ENCODE assay signal across 33 cellular contexts in the genomic region with DNA sequence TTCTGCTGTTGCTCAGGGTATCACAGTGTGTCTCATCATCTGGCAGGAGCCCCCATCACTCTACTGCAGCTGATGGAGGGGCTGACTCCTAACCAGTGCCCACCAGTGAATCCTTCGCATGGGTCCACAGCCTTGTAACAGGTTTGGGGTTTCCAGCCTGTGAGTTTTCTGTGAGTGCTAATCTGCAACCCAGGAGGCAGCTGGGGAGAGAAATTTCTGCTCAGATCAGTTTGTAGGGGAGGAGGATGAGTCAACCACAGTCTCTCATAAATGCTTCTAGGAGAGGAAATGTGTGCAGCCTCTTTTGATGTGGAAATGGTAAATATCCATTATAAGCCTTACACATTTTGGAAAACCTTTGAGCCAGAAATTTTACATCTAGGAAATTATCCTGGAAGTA.
"Had no signal": no experiment of that assay in that cellular context is flagged by ENCODE, and none has a peak within 500 bp of the region (broad histone marks: within the 10 kb centered on the region; RNA-seq: fewer than 3 reads in every experiment).

No MANE protein-coding gene starts in this region.

- H3K4me3 Mint-ChIP-seq: activated naive CD4-positive, alpha-beta T cell treated with anti-CD3 and anti-CD28 coated beads for 36 hours; activated naive CD4-positive, alpha-beta T cell treated with anti-CD3 and anti-CD28 coated beads, Interleukin-2, amount 10 ng/mL, durations not matched to agents 7 days and 5 days; activated naive CD4-positive, alpha-beta T cell treated with anti-CD3 and anti-CD28 coated beads, Interleukin-2, amount 50 U/mL, for 24 hours; activated naive CD8-positive, alpha-beta T cell; activated naive CD8-positive, alpha-beta T cell treated with anti-CD3 and anti-CD28 coated beads for 36 hours; activated naive CD8-positive, alpha-beta T cell treated with anti-CD3 and anti-CD28 coated beads, Interleukin-2, amount 10 ng/mL, durations not matched to agents 7 days and 5 days; activated naive CD8-positive, alpha-beta T cell treated with anti-CD3 and anti-CD28 coated beads, Interleukin-2, amount 50 U/mL, for 24 hours; activated T-cell treated with anti-CD3 and anti-CD28 coated beads, Interleukin-2, amount 50 U/mL, for 24 hours; activated T-cell treated with anti-CD3 and anti-CD28 coated beads, Interleukin-2, amount 50 U/mL, for 4 hours; activated T-cell treated with anti-CD3 and anti-CD28 coated beads, Interleukin-2, amount 50 U/mL, for 72 hours; activated T-helper 1 cell treated with anti-CD3 and anti-CD28 coated beads, Interleukin-12 subunit alpha, Interleukin-12 subunit beta, Interleukin-2, Interleukin-4 antibody, amounts not matched to agents 30 ng/mL and 10 ng/mL and 1 ng/mL, durations not matched to agents 14 hours and 24 hours and 36 hours; activated T-helper 17 cell treated with anti-CD3 and anti-CD28 coated beads, Interleukin-2, amount 50 U/mL, for 72 hours; brain; central memory CD8-positive, alpha-beta T cell had no signal

- H3K27me3 Mint-ChIP-seq: activated naive CD4-positive, alpha-beta T cell treated with anti-CD3 and anti-CD28 coated beads, Interleukin-2, amount 10 ng/mL, durations not matched to agents 7 days and 5 days; activated naive CD8-positive, alpha-beta T cell; activated naive CD8-positive, alpha-beta T cell treated with anti-CD3 and anti-CD28 coated beads for 36 hours; activated naive CD8-positive, alpha-beta T cell treated with anti-CD3 and anti-CD28 coated beads, Interleukin-2, amount 10 ng/mL, durations not matched to agents 7 days and 5 days; activated naive CD8-positive, alpha-beta T cell treated with anti-CD3 and anti-CD28 coated beads, Interleukin-2, amount 50 U/mL, for 24 hours; activated T-cell treated with anti-CD3 and anti-CD28 coated beads, Interleukin-2, amount 50 U/mL, for 24 hours; activated T-helper 17 cell treated with anti-CD3 and anti-CD28 coated beads, Interleukin-2, amount 50 U/mL, for 72 hours; central memory CD8-positive, alpha-beta T cell had no signal

- H3K4me1 Mint-ChIP-seq: activated naive CD4-positive, alpha-beta T cell treated with anti-CD3 and anti-CD28 coated beads, Interleukin-2, amount 10 ng/mL, durations not matched to agents 7 days and 5 days; activated naive CD4-positive, alpha-beta T cell treated with anti-CD3 and anti-CD28 coated beads, Interleukin-2, amount 50 U/mL, for 24 hours; activated naive CD8-positive, alpha-beta T cell treated with anti-CD3 and anti-CD28 coated beads for 36 hours; activated naive CD8-positive, alpha-beta T cell treated with anti-CD3 and anti-CD28 coated beads, Interleukin-2, amount 10 ng/mL, durations not matched to agents 7 days and 5 days; activated naive CD8-positive, alpha-beta T cell treated with anti-CD3 and anti-CD28 coated beads, Interleukin-2, amount 50 U/mL, for 24 hours; activated T-helper 17 cell treated with anti-CD3 and anti-CD28 coated beads, Interleukin-2, amount 50 U/mL, for 72 hours; central memory CD8-positive, alpha-beta T cell had no signal

- H3K27ac Mint-ChIP-seq: activated naive CD4-positive, alpha-beta T cell treated with anti-CD3 and anti-CD28 coated beads for 36 hours; activated naive CD4-positive, alpha-beta T cell treated with anti-CD3 and anti-CD28 coated beads, Interleukin-2, amount 10 ng/mL, durations not matched to agents 7 days and 5 days; activated naive CD4-positive, alpha-beta T cell treated with anti-CD3 and anti-CD28 coated beads, Interleukin-2, amount 50 U/mL, for 24 hours; activated naive CD4-positive, alpha-beta T cell treated with anti-CD3 and anti-CD28 coated beads, Interleukin-2, amount 50 U/mL, for 72 hours; activated naive CD8-positive, alpha-beta T cell; activated naive CD8-positive, alpha-beta T cell treated with anti-CD3 and anti-CD28 coated beads for 36 hours; activated naive CD8-positive, alpha-beta T cell treated with anti-CD3 and anti-CD28 coated beads, Interleukin-2, amount 10 ng/mL, durations not matched to agents 7 days and 5 days; activated naive CD8-positive, alpha-beta T cell treated with anti-CD3 and anti-CD28 coated beads, Interleukin-2, amount 50 U/mL, for 24 hours; activated T-cell treated with anti-CD3 and anti-CD28 coated beads, Interleukin-2, amount 50 U/mL, for 24 hours; activated T-cell treated with anti-CD3 and anti-CD28 coated beads, Interleukin-2, amount 50 U/mL, for 72 hours; activated T-helper 1 cell treated with anti-CD3 and anti-CD28 coated beads, Interleukin-12 subunit alpha, Interleukin-12 subunit beta, Interleukin-2, Interleukin-4 antibody, amounts not matched to agents 30 ng/mL and 10 ng/mL and 1 ng/mL, durations not matched to agents 14 hours and 24 hours and 36 hours; activated T-helper 17 cell treated with anti-CD3 and anti-CD28 coated beads, Interleukin-2, amount 50 U/mL, for 72 hours; activated T-helper 2 cell treated with anti-CD3 and anti-CD28 coated beads, Interferon-gamma antibody, Interleukin-2, Interleukin-4, amounts not matched to agents 10 μg/mL and 5 μg/mL and 100 μg/mL, durations not matched to agents 14 hours and 24 hours and 36 hours; brain had no signal

- H3K36me3 Mint-ChIP-seq: activated naive CD4-positive, alpha-beta T cell treated with anti-CD3 and anti-CD28 coated beads, Interleukin-2, amount 10 ng/mL, durations not matched to agents 7 days and 5 days; activated naive CD4-positive, alpha-beta T cell treated with anti-CD3 and anti-CD28 coated beads, Interleukin-2, amount 50 U/mL, for 24 hours; activated naive CD4-positive, alpha-beta T cell treated with anti-CD3 and anti-CD28 coated beads, Interleukin-2, amount 50 U/mL, for 72 hours; activated naive CD8-positive, alpha-beta T cell; activated naive CD8-positive, alpha-beta T cell treated with anti-CD3 and anti-CD28 coated beads for 36 hours; activated naive CD8-positive, alpha-beta T cell treated with anti-CD3 and anti-CD28 coated beads, Interleukin-2, amount 10 ng/mL, durations not matched to agents 7 days and 5 days; brain had no signal

- DNase-seq: activated effector memory CD4-positive, alpha-beta T cell treated with anti-CD3 and anti-CD28 coated beads, Interleukin-2, amount 50 U/mL, for 16 hours; activated effector memory CD4-positive, alpha-beta T cell treated with Interleukin-2 at 50 U/mL for 16 hours; activated gamma-delta T cell; activated gamma-delta T cell treated with Interleukin-2 at 50 U/mL for 16 hours; activated naive CD4-positive, alpha-beta T cell; activated naive CD4-positive, alpha-beta T cell treated with anti-CD3 and anti-CD28 coated beads for 36 hours; activated naive CD4-positive, alpha-beta T cell treated with anti-CD3 and anti-CD28 coated beads, Interleukin-2, amount 10 ng/mL, durations not matched to agents 7 days and 5 days; activated naive CD4-positive, alpha-beta T cell treated with anti-CD3 and anti-CD28 coated beads, Interleukin-2, amount 50 U/mL, for 16 hours; activated naive CD4-positive, alpha-beta T cell treated with Interleukin-2 at 50 U/mL for 16 hours; activated naive CD8-positive, alpha-beta T cell treated with anti-CD3 and anti-CD28 coated beads for 36 hours; activated naive CD8-positive, alpha-beta T cell treated with anti-CD3 and anti-CD28 coated beads, Interleukin-2, amount 10 ng/mL, durations not matched to agents 7 days and 5 days; activated naive CD8-positive, alpha-beta T cell treated with anti-CD3 and anti-CD28 coated beads, Interleukin-2, amount 50 U/mL, for 24 hours; activated T-cell treated with anti-CD3 and anti-CD28 coated beads, Interleukin-2, amount 50 U/mL, for 1 hour; activated T-cell treated with anti-CD3 and anti-CD28 coated beads, Interleukin-2, amount 50 U/mL, for 24 hours; activated T-cell treated with anti-CD3 and anti-CD28 coated beads, Interleukin-2, amount 50 U/mL, for 4 hours; activated T-cell treated with anti-CD3 and anti-CD28 coated beads, Interleukin-2, amount 50 U/mL, for 48 hours; activated T-cell treated with anti-CD3 and anti-CD28 coated beads, Interleukin-2, amount 50 U/mL, for 72 hours; adrenal gland; amniotic stem cell; amygdala; aorta; body of pancreas; brain microvascular endothelial cell; central memory CD4-positive, alpha-beta T cell; cerebellar nuclear complex had no signal

- H3K9me3 Mint-ChIP-seq: activated naive CD4-positive, alpha-beta T cell treated with anti-CD3 and anti-CD28 coated beads, Interleukin-2, amount 50 U/mL, for 24 hours; activated naive CD8-positive, alpha-beta T cell treated with anti-CD3 and anti-CD28 coated beads for 36 hours; activated T-cell treated with anti-CD3 and anti-CD28 coated beads, Interleukin-2, amount 50 U/mL, for 4 hours had no signal
